ENCODE assay signal across 18 cellular contexts in genomic region chr16:2910441-2910840, GRCh38. TPM values are rescaled to one million over a fixed set of nuclear protein-coding genes. Genes with fewer than 3 reads are reported as not detected.
DNase-seq lines count a peak whose midpoint lies in the region; ATAC-seq and TF ChIP-seq lines count a peak whose summit lies in the region.
"Had no signal": no experiment of that assay in that cellular context is flagged by ENCODE, and none has a peak within 500 bp of the region (broad histone marks: within the 10 kb centered on the region; RNA-seq: fewer than 3 reads in every experiment).

No MANE protein-coding gene starts in this region.

- peaks cover 15% of the 10 kb centered on the region for H3K79me2 ChIP-seq in Karpas-422 (ENCODE audit: low read length)
- peaks cover 24% of the 10 kb centered on the region for H3K79me2 ChIP-seq in osteoblast (ENCODE audit: insufficient read depth, low read length)

- no peak overlapping the region for H3K9ac ChIP-seq in Karpas-422 (ENCODE audit: low read length)

- no peak for DNase-seq in activated T-cell treated with anti-CD3 and anti-CD28 coated beads, Interleukin-2, amount 50 U/mL, for 4 hours
- DNase-seq in activated T-cell treated with anti-CD3 and anti-CD28 coated beads for 4 hours, result no peak
- no peak for DNase-seq in Karpas-422
- DNase-seq in endothelial cell (ENCODE audit: low spot score), result no peak
- peak; percentile 78 for DNase-seq in osteoblast (ENCODE audit: insufficient read length, low spot score, missing footprints)
- DNase-seq in NCI-H526 treated with DMSO at 0.1 percent for 48 hours (lab: John Stamatoyannopoulos, UW), result no peak
- DNase-seq in stimulated activated naive CD4-positive, alpha-beta T cell treated with Interleukin-2 at 50 U/mL for 16 hours (lab: John Stamatoyannopoulos, UW), result no peak
- DNase-seq: DMS 273 treated with DMSO at 0.1 percent for 48 hours; NCI-H1092 treated with DMSO at 0.1 percent for 48 hours; NCI-H2171 treated with DMSO at 0.1 percent for 48 hours; NK-92 treated with Interleukin-12 subunit alpha and Interleukin-12 subunit beta, amount 100 ng/mL, for 24 hours; SJCRH30 had no signal

- no peaks in the 10 kb centered on the region for H3K9me3 ChIP-seq in Karpas-422 (ENCODE audit: low read length)
- no peaks in the 10 kb centered on the region for H3K9me3 ChIP-seq in osteoblast (ENCODE audit: low read depth, low read length)
- H3K9me3 ChIP-seq: SJCRH30 had no signal

- H3K9me3 Mint-ChIP-seq in activated T-cell treated with anti-CD3 and anti-CD28 coated beads, Interleukin-2, amount 50 U/mL, for 4 hours, result no peaks in the 10 kb centered on the region
- H3K9me3 Mint-ChIP-seq in endothelial cell (ENCODE audit: unreplicated experiment), result no peaks in the 10 kb centered on the region
- H3K9me3 Mint-ChIP-seq: dendritic cell treated with granulocyte-macrophage colony-stimulating factor and Interleukin-4, amounts not matched to agents 40 ng/mL and 50 ng/mL, for 4 days had no signal

- H4K20me1 ChIP-seq in Karpas-422 (ENCODE audit: insufficient read depth, low read depth, low read length) (no peaks in the 10 kb centered on the region), osteoblast (ENCODE audit: insufficient read depth, low read length) (peaks cover 2% of the 10 kb centered on the region)

- peaks cover 39% of the 10 kb centered on the region for H3K4me1 Mint-ChIP-seq in activated T-cell treated with anti-CD3 and anti-CD28 coated beads, Interleukin-2, amount 50 U/mL, for 4 hours (ENCODE audit: low read depth)
- peaks cover 8% of the 10 kb centered on the region for H3K4me1 Mint-ChIP-seq in endothelial cell (ENCODE audit: unreplicated experiment)

- H3K4me1 ChIP-seq in Karpas-422 (ENCODE audit: low read length) (peaks cover 33% of the 10 kb centered on the region), osteoblast (ENCODE audit: insufficient read depth, low read length) (peaks cover 37% of the 10 kb centered on the region)

- peaks cover 3% of the 10 kb centered on the region for H3K36me3 Mint-ChIP-seq in activated T-cell treated with anti-CD3 and anti-CD28 coated beads, Interleukin-2, amount 50 U/mL, for 4 hours (ENCODE audit: insufficient read depth)
- H3K36me3 Mint-ChIP-seq in endothelial cell (ENCODE audit: low read depth, unreplicated experiment), result peaks cover 15% of the 10 kb centered on the region

- H3K27ac Mint-ChIP-seq in endothelial cell (ENCODE audit: unreplicated experiment), result peak overlapping the region; percentile 52

- no peak overlapping the region for H3K4me3 ChIP-seq in Karpas-422 (ENCODE audit: low read length)
- H3K4me3 ChIP-seq in osteoblast (ENCODE audit: insufficient read depth, low read length), result no peak overlapping the region
- H3K4me3 ChIP-seq: lung had no signal

- no peaks in the 10 kb centered on the region for H3K9me2 ChIP-seq in Karpas-422 (replicated peaks; ENCODE audit: insufficient read depth, low read length)

- H3K4me3 Mint-ChIP-seq in activated T-cell treated with anti-CD3 and anti-CD28 coated beads, Interleukin-2, amount 50 U/mL, for 4 hours, result peak overlapping the region; percentile 86
- H3K4me3 Mint-ChIP-seq in endothelial cell (ENCODE audit: unreplicated experiment), result no peak overlapping the region

- peak overlapping the region; percentile 20 for H3K4me2 ChIP-seq in Karpas-422 (ENCODE audit: low read depth, low read length, poor library complexity, severe bottlenecking)
- H3K4me2 ChIP-seq in osteoblast (ENCODE audit: insufficient read depth, low read length), result peak overlapping the region; percentile 93

- H3K27ac ChIP-seq in Karpas-422 (ENCODE audit: low read length) (no peak overlapping the region), osteoblast (ENCODE audit: low read depth, low read length) (peak overlapping the region; percentile 88)
- H3K27ac ChIP-seq: SJCRH30 had no signal

- H2AFZ ChIP-seq in Karpas-422 (ENCODE audit: low read length) (no peak overlapping the region), osteoblast (ENCODE audit: low read length) (peak overlapping the region; percentile 62)

- H3K27me3 ChIP-seq in Karpas-422 (ENCODE audit: low read length) (no peaks in the 10 kb centered on the region), osteoblast (ENCODE audit: insufficient read depth, low read length) (no peaks in the 10 kb centered on the region)
- H3K27me3 ChIP-seq: SJCRH30 had no signal

- H3K36me3 ChIP-seq in Karpas-422 (ENCODE audit: insufficient read depth, low read length), result 0 out of 2 replicates have a peak, but pooled peaks cover 3% of the 10 kb centered on the region
- peaks cover 13% of the 10 kb centered on the region for H3K36me3 ChIP-seq in osteoblast (ENCODE audit: insufficient read depth, low read length)
- H3K36me3 ChIP-seq: SJCRH30 had no signal

- H3K27me3 Mint-ChIP-seq in activated T-cell treated with anti-CD3 and anti-CD28 coated beads, Interleukin-2, amount 50 U/mL, for 4 hours (ENCODE audit: low read depth), result no peaks in the 10 kb centered on the region
- peaks cover 20% of the 10 kb centered on the region for H3K27me3 Mint-ChIP-seq in endothelial cell (ENCODE audit: unreplicated experiment)

- no peak for ATAC-seq in activated T-cell treated with anti-CD3 and anti-CD28 coated beads, Interleukin-2, amount 50 U/mL, for 4 hours
- no peak for ATAC-seq in HG02678 (IDR thresholded peaks at IDR 0.05; ENCODE audit: unreplicated experiment)

- TF ChIP-seq CTCF in endothelial cell (IDR thresholded peaks at IDR 0.05; ENCODE audit: unreplicated experiment) (no peak), osteoblast (IDR thresholded peaks at IDR 0.05; ENCODE audit: extremely low read depth, low read depth, low read length) (no peak)

RNA-seq across cellular contexts. Expression of gene FLYWCH1, which starts 1.3 kb away (rescaled TPM):
- total RNA-seq in activated T-cell treated with anti-CD3 and anti-CD28 coated beads, Interleukin-2, amount 50 U/mL, for 4 hours, result 10 to 100 TPM; 39.8 to 47.9 (median 46.8) TPM
- total RNA-seq in Karpas-422 (2014; rRNA removed; shearing (Covaris generic); ENCODE audit: low replicate concordance), result 11.0 and 22.7 TPM in 2 replicates
- 50.8 TPM for total RNA-seq in endothelial cell (ENCODE audit: unreplicated experiment)
- 48.3 and 56.5 TPM in 2 replicates for total RNA-seq in osteoblast

RNA-seq across cellular contexts. Expression of gene FLYWCH2, which starts 27.4 kb away (rescaled TPM):
- 10 to 100 TPM; 25.7 to 28.7 (median 28.5) TPM for total RNA-seq in activated T-cell treated with anti-CD3 and anti-CD28 coated beads, Interleukin-2, amount 50 U/mL, for 4 hours
- total RNA-seq in Karpas-422 (2014; rRNA removed; shearing (Covaris generic); ENCODE audit: low replicate concordance), result 63.5 and 85.1 TPM in 2 replicates
- total RNA-seq in endothelial cell (ENCODE audit: unreplicated experiment), result 24.9 TPM
- 38.7 and 43.6 TPM in 2 replicates for total RNA-seq in osteoblast

RNA-seq across cellular contexts. Expression of gene PRSS22, which starts 52.5 kb away (rescaled TPM):
- under 1 TPM in 1 of 3 donors, not detected in 2; 0.37 TPM for total RNA-seq in activated T-cell treated with anti-CD3 and anti-CD28 coated beads, Interleukin-2, amount 50 U/mL, for 4 hours
- total RNA-seq in Karpas-422 (2014; rRNA removed; shearing (Covaris generic); ENCODE audit: low replicate concordance), result not detected in 2 replicates
- total RNA-seq in endothelial cell (ENCODE audit: unreplicated experiment) (0.59 TPM), osteoblast (not detected in 2 replicates)
- total RNA-seq: H4, omental fat pad, SJCRH30 had no signal

RNA-seq across cellular contexts. Expression of gene KREMEN2, which starts 53.6 kb away (rescaled TPM):
- under 1 TPM in 2 of 3 donors, not detected in 1; 0.11 TPM for total RNA-seq in activated T-cell treated with anti-CD3 and anti-CD28 coated beads, Interleukin-2, amount 50 U/mL, for 4 hours
- 3.4 and 8.5 TPM in 2 replicates for total RNA-seq in Karpas-422 (2014; rRNA removed; shearing (Covaris generic); ENCODE audit: low replicate concordance)
- total RNA-seq in endothelial cell (ENCODE audit: unreplicated experiment), result not detected
- total RNA-seq in osteoblast, result not detected in 2 replicates
- total RNA-seq: omental fat pad, subcutaneous adipose tissue had no signal

RNA-seq across cellular contexts. Expression of gene PAQR4, which starts 58.7 kb away (rescaled TPM):
- total RNA-seq in activated T-cell treated with anti-CD3 and anti-CD28 coated beads, Interleukin-2, amount 50 U/mL, for 4 hours, result 10 to 100 TPM; 17.4 to 24.9 (median 22.6) TPM
- 30.7 and 44.0 TPM in 2 replicates for total RNA-seq in Karpas-422 (2014; rRNA removed; shearing (Covaris generic); ENCODE audit: low replicate concordance)
- total RNA-seq in endothelial cell (ENCODE audit: unreplicated experiment) (11.8 TPM), osteoblast (1.5 and 1.8 TPM in 2 replicates)
